Comparison of ENCODE assay signal across 10 cellular contexts in the genomic region with DNA sequence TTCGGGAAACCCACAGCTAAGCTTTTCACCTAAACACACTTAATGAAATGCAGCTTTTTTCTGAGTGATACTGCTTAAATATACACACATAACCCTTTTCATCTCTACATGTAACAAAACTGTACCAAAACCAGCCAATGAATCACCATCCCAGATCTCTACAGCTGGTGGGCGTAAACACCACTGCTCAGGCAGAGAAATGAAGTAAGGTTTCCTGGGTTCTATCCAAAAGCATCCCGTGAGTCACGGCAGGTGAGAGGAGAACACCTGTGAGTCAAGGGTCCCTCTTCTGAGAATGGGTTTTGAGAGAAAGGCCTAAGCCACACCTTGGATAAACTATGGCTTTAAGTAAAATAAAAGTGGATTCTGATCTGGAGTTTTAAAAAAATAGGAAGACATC. TPM values are rescaled to one million over a fixed set of nuclear protein-coding genes. Genes with fewer than 3 reads are reported as not detected.
DNase-seq lines count a peak whose midpoint lies in the region; ATAC-seq, FAIRE-seq and TF ChIP-seq lines count a peak whose summit lies in the region.
"Had no signal": no experiment of that assay in that cellular context is flagged by ENCODE, and none has a peak within 500 bp of the region (broad histone marks: within the 10 kb centered on the region; RNA-seq: fewer than 3 reads in every experiment).

No MANE protein-coding gene starts in this region.

- intact Hi-C loops in body of pancreas (cut with DNase I): loop anchor here (5.0 kb wide), 2 partner anchors 97 to 347 kb away; no protein-coding TSS in a partner anchor
- intact Hi-C loops in pancreas (cut with DNase I): no loop called here
- intact Hi-C loops in dorsolateral prefrontal cortex (cut with DNase I): loop anchor here (5.0 to 10.0 kb wide), 4 partner anchors 92 to 357 kb away; no protein-coding TSS in a partner anchor

- no peaks in the 10 kb centered on the region for H3K9me3 ChIP-seq in A549
- H3K9me3 ChIP-seq in body of pancreas: no peaks in the 10 kb centered on the region
- H3K9me3 ChIP-seq in pancreas: no peaks in the 10 kb centered on the region
- H3K9me3 ChIP-seq: colonic mucosa had no signal

- CTCF ChIA-PET in A549 (lab: Yijun Ruan, JAX): interaction anchor here (1.7 to 3.7 kb wide), 4 partner anchors 16 to 358 kb away, joined by 4 to 14 read pairs (median 6); no protein-coding TSS in a partner anchor

- ATAC-seq in A549 (no peak), body of pancreas (peak; percentile 13), pancreas (peak; percentile 16 to 64 (median 27))

- no peak for TF ChIP-seq POLR2A in A549 (IDR thresholded peaks at IDR 0.05; ENCODE audit: low read length)
- TF ChIP-seq POLR2A in body of pancreas (IDR thresholded peaks at IDR 0.05): peak in 1 of 3 donors; percentile 38

- H3K4me3 ChIP-seq in A549: peak overlapping the region; percentile 81
- peak overlapping the region in 1 of 2 donors; percentile 1 for H3K4me3 ChIP-seq in body of pancreas
- H3K4me3 ChIP-seq in pancreas: peak overlapping the region; percentile 19 to 82 (median 60)
- H3K4me3 ChIP-seq in dorsolateral prefrontal cortex: no peak overlapping the region
- H3K4me3 ChIP-seq: colonic mucosa had no signal

- peak overlapping the region; percentile 87 to 90; a peak in 5 of 6 replicates for H3K27ac ChIP-seq in A549
- H3K27ac ChIP-seq in body of pancreas: peak overlapping the region; percentile 45 to 86 (median 73)
- H3K27ac ChIP-seq in pancreas: peak overlapping the region in 2 of 4 donors; percentile 93 to 94
- H3K27ac ChIP-seq in dorsolateral prefrontal cortex: no peak overlapping the region
- H3K27ac ChIP-seq: colonic mucosa, parathyroid adenoma had no signal

- no peak for FAIRE-seq in A549 (lab: Jason Lieb, UNC)
- FAIRE-seq in pancreas (lab: Jason Lieb, UNC): no peak

- TF ChIP-seq CTCF in A549 (IDR thresholded peaks at IDR 0.05) (no peak), body of pancreas (IDR thresholded peaks at IDR 0.05) (no peak), pancreas (IDR thresholded peaks at IDR 0.05) (no peak), dorsolateral prefrontal cortex (IDR thresholded peaks at IDR 0.05 in 54 of 56, conservative IDR thresholded peaks at IDR 0.05 in 2 of 56; ENCODE audit: low read depth in 1 of 56, partially characterized antibody in 56 of 56) (no peak)

- no peak for TF ChIP-seq EP300 in A549 (IDR thresholded peaks at IDR 0.05)

- H3K27me3 ChIP-seq in body of pancreas: no peaks in the 10 kb centered on the region
- H3K27me3 ChIP-seq in pancreas: no peaks in the 10 kb centered on the region
- peaks cover 0 to 6% (median 0%) of the 10 kb centered on the region in 45 donors for H3K27me3 ChIP-seq in dorsolateral prefrontal cortex
- H3K27me3 ChIP-seq: colonic mucosa had no signal

- H3K4me2 ChIP-seq in A549: peak overlapping the region; percentile 98

- no peak for TF ChIP-seq RAD21 in A549 (conservative IDR thresholded peaks at IDR 0.05 in 1 of 2, IDR thresholded peaks at IDR 0.05 in 1 of 2)

- H3K36me3 ChIP-seq in body of pancreas (replicated peaks in 1 of 2; ENCODE audit: insufficient read depth in 1 of 2, low read depth in 2 of 2) (no peaks in the 10 kb centered on the region), pancreas (no peaks in the 10 kb centered on the region)
- H3K36me3 ChIP-seq: colonic mucosa had no signal

- DNase-seq in A549 (ENCODE audit: low read depth in 1 of 2, low spot score in 1 of 2): no peak
- DNase-seq in NCI-H345 (lab: John Stamatoyannopoulos, UW): peak; percentile 75
- DNase-seq in body of pancreas: peak; percentile 25 to 67 (median 54)
- DNase-seq in pancreas: peak in 4 of 6 donors; percentile 41 to 71 (median 49)
- DNase-seq in dedifferentiated amniotic fluid mesenchymal stem cell (ENCODE audit: extremely low spot score): no peak
- no peak for DNase-seq in SIG-M5 treated with dmso at 0.1 percent for 504 hours (lab: John Stamatoyannopoulos, UW; ENCODE audit: unreplicated experiment)
- no peak for DNase-seq in C1 segment of cervical spinal cord (lab: John Stamatoyannopoulos, UW)
- DNase-seq in dorsolateral prefrontal cortex: no peak
- DNase-seq: colonic mucosa had no signal

- H3K4me1 ChIP-seq in A549 (peaks cover 44% of the 10 kb centered on the region; the same call in 2 of the 3 replicates), body of pancreas (peaks cover 33% of the 10 kb centered on the region), pancreas (peaks cover 10 to 16% (median 12%) of the 10 kb centered on the region in 3 donors)
- H3K4me1 ChIP-seq: colonic mucosa, parathyroid adenoma had no signal

- POLR2A ChIA-PET in A549 (lab: Yijun Ruan, JAX): interaction anchor here (3.5 kb wide), 1 partner anchor 25 kb away, joined by 27 read pairs; no protein-coding TSS in a partner anchor

- WGBS in A549 (ENCODE audit: missing lambda C conversion rate): 7% methylated on average over 4 of the region's 4 CpGs
- 25 to 45% methylated on average over 4 of the region's 4 CpGs for WGBS in body of pancreas, 2 donors
- WGBS in pancreas, 2 donors: 21 to 22% methylated on average over 4 of the region's 4 CpGs

TF ChIP-seq in A549, 52 proteins besides CTCF, POLR2A, EP300 and RAD21:
- TF ChIP-seq JUNB (IDR thresholded peaks at IDR 0.05) (no peak), FOSL2 (IDR thresholded peaks at IDR 0.05) (no peak), FOSL2 (CRISPR knock-in tag; IDR thresholded peaks at IDR 0.05) (0 out of 2 replicates have a peak, but pooled peaks have one; percentile 23)

RNA-seq across cellular contexts. Expression of a gene that starts 2.6 kb away (rescaled TPM):
- polyA plus RNA-seq in A549 (2011; rRNA removed) (97.0 and 142 TPM in 2 replicates), A549 (2017; fragmentation: RNase III; extraction: RNeasy Plus Mini Kit Qiagen cat#74134 plus additional on column Dnase treatment) (33.7 to 48.0 TPM (median 33.9 TPM) in 3 replicates), pancreas (10 to 100 TPM; 26.7 to 36.2 TPM)
- polyA plus RNA-seq in A549 (2012; cell fraction: cytosol; rRNA removed): 32.0 and 37.0 TPM in 2 replicates
- polyA plus RNA-seq in A549 (2012; cell fraction: nucleus; rRNA removed): 36.3 and 48.3 TPM in 2 replicates
- polyA minus RNA-seq in A549 (2011; rRNA and poly(A)+ RNA removed): 76.6 and 88.4 TPM in 2 replicates
- total RNA-seq in body of pancreas (10 to 100 TPM; 33.3 to 57.9 TPM), pancreas (100 to 1,000 TPM in 1 of 6 donors, 10 to 100 TPM in 5; 20.6 to 107 (median 28.3) TPM), dorsolateral prefrontal cortex (1 to 10 TPM in 48 of 120 experiments, under 1 TPM in 70, not detected in 2; 0.28 to 3.3 (median 0.90) TPM)

Comparison
In these comparisons a context has a peak if more than half of its experiments do, and no peak if none do; other contexts are left out.
1. ATAC-seq: peak in body of pancreas (single experiment) and pancreas (4 of 4); none in A549 (0 of 2).
2. DNase-seq: peak in NCI-H345 (single experiment), body of pancreas (4 of 4) and pancreas (4 of 6); none in A549 (0 of 2), dedifferentiated amniotic fluid mesenchymal stem cell (single experiment), SIG-M5 treated with dmso at 0.1 percent for 504 hours (single experiment), C1 segment of cervical spinal cord (0 of 14) and dorsolateral prefrontal cortex (0 of 10).
3. H3K27ac ChIP-seq: peak in A549 (2 of 2) and body of pancreas (4 of 4); none in dorsolateral prefrontal cortex (0 of 59).
4. H3K4me3 ChIP-seq: peak in A549 (single experiment) and pancreas (4 of 4); none in dorsolateral prefrontal cortex (0 of 59).
5. RNA of a gene that starts 2.6 kb away (total RNA-seq): 33.3 to 57.9 TPM in body of pancreas and 20.6 to 107 TPM in pancreas; 0.28 to 3.3 TPM in dorsolateral prefrontal cortex; every median in the first group is over 4 times any median in the second.
6. intact Hi-C loops: an anchor here in body of pancreas (5.0 kb wide) and dorsolateral prefrontal cortex (5.0 to 10.0 kb wide); none called in pancreas.